In genomic region chr9:133230093-133230492, GRCh38 we compare ENCODE assay signal across 22 cellular contexts. TPM values are rescaled to one million over a fixed set of nuclear protein-coding genes. Genes with fewer than 3 reads are reported as not detected.
DNase-seq lines count a peak whose midpoint lies in the region; ATAC-seq, FAIRE-seq and TF ChIP-seq lines count a peak whose summit lies in the region.
"Had no signal": no experiment of that assay in that cellular context is flagged by ENCODE, and none has a peak within 500 bp of the region (broad histone marks: within the 10 kb centered on the region; RNA-seq: fewer than 3 reads in every experiment).

No MANE protein-coding gene starts in this region.

- no peaks in the 10 kb centered on the region for H3K36me3 ChIP-seq in HEK293 (ENCODE audit: control insufficient read depth in 2 of 2, insufficient read depth in 1 of 2, low read length in 2 of 2)
- H3K36me3 ChIP-seq in sigmoid colon = no peaks in the 10 kb centered on the region

- CTCF ChIA-PET in HEK293 (lab: Yijun Ruan, JAX) = interaction anchor here (2.7 kb wide), 1 partner anchor 9 kb away, joined by 14 read pairs; no protein-coding TSS in a partner anchor

- H3K9me3 Mint-ChIP-seq in chondrocyte (ENCODE audit: low read depth) = peaks cover 9% of the 10 kb centered on the region
- no peaks in the 10 kb centered on the region for H3K9me3 Mint-ChIP-seq in stimulated activated naive CD8-positive, alpha-beta T cell treated with anti-CD3 and anti-CD28 coated beads, Interleukin-15, amount 100 ng/mL, for 72 hours
- H3K9me3 Mint-ChIP-seq: CD4-positive, CD25-positive, alpha-beta regulatory T cell; CD8-positive, alpha-beta T cell had no signal

- no peak for TF ChIP-seq CTCF in HEK293 (tag by site-specific recombination; IDR thresholded peaks at IDR 0.05)
- no peak for TF ChIP-seq CTCF in sigmoid colon (IDR thresholded peaks at IDR 0.05)
- TF ChIP-seq CTCF in chondrocyte (IDR thresholded peaks at IDR 0.05) = no peak

- H3K4me1 ChIP-seq in HEK293 (ENCODE audit: control insufficient read depth, insufficient read depth, low read length) (no peaks in the 10 kb centered on the region), sigmoid colon (no peaks in the 10 kb centered on the region)
- H3K4me1 ChIP-seq: Caco-2 had no signal

- no peaks in the 10 kb centered on the region for H3K36me3 Mint-ChIP-seq in chondrocyte (ENCODE audit: low read depth)
- H3K36me3 Mint-ChIP-seq: CD4-positive, CD25-positive, alpha-beta regulatory T cell; CD8-positive, alpha-beta T cell had no signal

- H3K27ac Mint-ChIP-seq in chondrocyte (ENCODE audit: unreplicated experiment) = no peak overlapping the region
- no peak overlapping the region for H3K27ac Mint-ChIP-seq in stimulated activated naive CD8-positive, alpha-beta T cell treated with anti-CD3 and anti-CD28 coated beads, Interleukin-15, amount 100 ng/mL, for 72 hours
- H3K27ac Mint-ChIP-seq: CD4-positive, CD25-positive, alpha-beta regulatory T cell; CD8-positive, alpha-beta T cell had no signal

- 88 to 94% methylated on average over 5 of the region's 5 CpGs for WGBS in sigmoid colon, 2 donors

- no peak overlapping the region for H3K4me3 Mint-ChIP-seq in chondrocyte (ENCODE audit: unreplicated experiment)
- H3K4me3 Mint-ChIP-seq in stimulated activated naive CD8-positive, alpha-beta T cell treated with anti-CD3 and anti-CD28 coated beads, Interleukin-15, amount 100 ng/mL, for 72 hours = no peak overlapping the region
- H3K4me3 Mint-ChIP-seq: CD4-positive, CD25-positive, alpha-beta regulatory T cell; CD8-positive, alpha-beta T cell had no signal

- intact Hi-C loops in sigmoid colon (cut with DNase I) = no loop called here

- no peak for TF ChIP-seq POLR2A in GM12891 (IDR thresholded peaks at IDR 0.05; ENCODE audit: low read depth, low read length)
- TF ChIP-seq POLR2A in sigmoid colon (IDR thresholded peaks at IDR 0.05) = no peak

- H3K27me3 ChIP-seq in sigmoid colon = peaks cover 0 to 25% (median 0%) of the 10 kb centered on the region in 3 donors

- H3K9me3 ChIP-seq in HEK293 (ENCODE audit: control insufficient read depth, insufficient read depth, low read depth, low read length) (no peaks in the 10 kb centered on the region), sigmoid colon (no peaks in the 10 kb centered on the region)
- H3K9me3 ChIP-seq: Caco-2 had no signal

- H3K4me1 Mint-ChIP-seq in chondrocyte (ENCODE audit: low read depth) = no peaks in the 10 kb centered on the region
- H3K4me1 Mint-ChIP-seq in stimulated activated naive CD8-positive, alpha-beta T cell treated with anti-CD3 and anti-CD28 coated beads, Interleukin-15, amount 100 ng/mL, for 72 hours = no peaks in the 10 kb centered on the region
- H3K4me1 Mint-ChIP-seq: CD4-positive, CD25-positive, alpha-beta regulatory T cell had no signal

- POLR2A ChIA-PET in HEK293 (lab: Yijun Ruan, JAX) = no interaction called here

- peak; percentile 47 for FAIRE-seq in GM12891 (lab: Jason Lieb, UNC)
- FAIRE-seq: GM19239 had no signal

- no peak for TF ChIP-seq EP300 in sigmoid colon (IDR thresholded peaks at IDR 0.05)

- peaks cover 21% of the 10 kb centered on the region for H3K27me3 Mint-ChIP-seq in chondrocyte (ENCODE audit: low read depth)
- H3K27me3 Mint-ChIP-seq in stimulated activated naive CD8-positive, alpha-beta T cell treated with anti-CD3 and anti-CD28 coated beads, Interleukin-15, amount 100 ng/mL, for 72 hours = peaks cover 6% of the 10 kb centered on the region
- H3K27me3 Mint-ChIP-seq: CD4-positive, CD25-positive, alpha-beta regulatory T cell had no signal

- H3K27ac ChIP-seq in HEK293 (ENCODE audit: extremely low read depth, low read depth, low read length) = no peak overlapping the region
- no peak overlapping the region for H3K27ac ChIP-seq in sigmoid colon
- H3K27ac ChIP-seq: GM23248 had no signal

- ATAC-seq in stimulated activated naive CD8-positive, alpha-beta T cell treated with anti-CD3 and anti-CD28 coated beads, Interleukin-15, amount 100 ng/mL, for 72 hours = no peak
- ATAC-seq in HG03280 (IDR thresholded peaks at IDR 0.05; ENCODE audit: unreplicated experiment) = no peak
- ATAC-seq: CD8-positive, alpha-beta T cell had no signal

- DNase-seq in GM12891 (ENCODE audit: insufficient read length, low spot score) (no peak), ecto neural progenitor cell (ENCODE audit: low spot score) (peak; percentile 13), sigmoid colon (peak; percentile 19), chondrocyte (ENCODE audit: low spot score) (no peak), NCI-H2227 treated with DMSO at 0.1 percent for 48 hours (lab: John Stamatoyannopoulos, UW) (no peak)
- DNase-seq in stimulated activated naive CD8-positive, alpha-beta T cell treated with anti-CD3 and anti-CD28 coated beads, Interleukin-15, amount 100 ng/mL, for 72 hours = no peak
- DNase-seq: C1 segment of cervical spinal cord; Caco-2; CD4-positive, CD25-positive, alpha-beta regulatory T cell; CD8-positive, alpha-beta T cell; DMS153; DND-41; GM23248; H7; HCEC 1CT had no signal

- H3K4me3 ChIP-seq in HEK293 (ENCODE audit: low read depth, low read length) (no peak overlapping the region), sigmoid colon (no peak overlapping the region)
- H3K4me3 ChIP-seq: GM23248 had no signal

TF ChIP-seq in GM12891, 5 proteins besides CTCF, POLR2A, EP300 and RAD21:
- no peak for TF ChIP-seq POU2F2 (IDR thresholded peaks at IDR 0.05; ENCODE audit: low read depth, low read length)
- TF ChIP-seq POLR2AphosphoS5 (IDR thresholded peaks at IDR 0.05; ENCODE audit: low read depth, low read length) = no peak
- TF ChIP-seq SPI1 (IDR thresholded peaks at IDR 0.05; ENCODE audit: low read depth, low read length) = no peak
- no peak for TF ChIP-seq PAX5 (IDR thresholded peaks at IDR 0.05; ENCODE audit: insufficient read depth, low read length, severe bottlenecking)
- no peak for TF ChIP-seq TAF1 (IDR thresholded peaks at IDR 0.05; ENCODE audit: low read depth, low read length)

TF ChIP-seq in HEK293, 187 proteins besides CTCF, POLR2A, EP300 and RAD21:
- TF ChIP-seq ZNF600 (tag by site-specific recombination; IDR thresholded peaks at IDR 0.05) (no peak), ZBTB44 (tag by site-specific recombination; IDR thresholded peaks at IDR 0.05) (no peak), ZNF138 (tag by site-specific recombination; IDR thresholded peaks at IDR 0.05; ENCODE audit: borderline replicate concordance) (no peak), ZSCAN4 (tag by site-specific recombination; IDR thresholded peaks at IDR 0.05) (peak; percentile 80), ZNF777 (tag by site-specific recombination; IDR thresholded peaks at IDR 0.05; ENCODE audit: borderline replicate concordance) (no peak)

RNA-seq across cellular contexts. Expression of gene OBP2B, which starts 21.0 kb away (rescaled TPM):
- polyA plus RNA-seq in GM12891 (2012; ENCODE audit: low read depth, missing spikeins) = not detected
- not detected for total RNA-seq in sigmoid colon
- polyA plus RNA-seq in sigmoid colon = not detected
- total RNA-seq in chondrocyte = not detected in 3 replicates
- total RNA-seq: A172; A673; Caco-2; CD4-positive, CD25-positive, alpha-beta regulatory T cell; CD8-positive, alpha-beta T cell; GM23248; H1; H7 had no signal
- polyA plus RNA-seq: BJ; CD4-positive, CD25-positive, alpha-beta regulatory T cell; GM23248; H1 had no signal

RNA-seq across cellular contexts. Expression of gene ABO, which starts 44.9 kb away (rescaled TPM):
- polyA plus RNA-seq in GM12891 (2012; ENCODE audit: low read depth, missing spikeins) = 0.14 TPM
- total RNA-seq in sigmoid colon = 1 to 10 TPM in 2 of 4 donors, under 1 TPM in 2; 0.36 to 1.5 (median 1.0) TPM
- 10 to 100 TPM; 15.0 to 27.3 (median 24.5) TPM for polyA plus RNA-seq in sigmoid colon
- total RNA-seq in chondrocyte = 0.17 TPM in 1 of 3 replicates, not detected in the others
- total RNA-seq: A172; A673; Caco-2; CD8-positive, alpha-beta T cell; GM23248; H1; H7 had no signal
- polyA plus RNA-seq: BJ; CD4-positive, CD25-positive, alpha-beta regulatory T cell; GM23248 had no signal

Comparison
In these comparisons a context has a peak if more than half of its experiments do, and no peak if none do; other contexts are left out.
1. DNase-seq: peak in ecto neural progenitor cell (single experiment) and sigmoid colon (single experiment); none in GM12891 (single experiment), chondrocyte (single experiment), NCI-H2227 treated with DMSO at 0.1 percent for 48 hours (single experiment) and stimulated activated naive CD8-positive, alpha-beta T cell treated with anti-CD3 and anti-CD28 coated beads, Interleukin-15, amount 100 ng/mL, for 72 hours (0 of 2).